8 cellular contexts compared by ENCODE assay signal in genomic region chr3:156554842-156555687, GRCh38. TPM values are rescaled to one million over a fixed set of nuclear protein-coding genes. Genes with fewer than 3 reads are reported as not detected.
DNase-seq lines count a peak whose midpoint lies in the region; TF ChIP-seq lines count a peak whose summit lies in the region.

TSS of gene SSR3 (minus strand) at chr3:156555117. CDS start at chr3:156555089, 28 bp downstream.

- H3K27ac Mint-ChIP-seq in nephron = peak within 1 kb of the TSS; percentile 75 to 98 (median 87)
- peak within 1 kb of the TSS; percentile 93 for H3K27ac Mint-ChIP-seq in stimulated activated naive CD8-positive, alpha-beta T cell treated with anti-CD3 and anti-CD28 coated beads, Interleukin-15, Interleukin-2, amounts not matched to agents 100 ng/mL and 50 ng/mL, for 24 hours

- H3K9me3 Mint-ChIP-seq in nephron = no peaks in the 10 kb centered on the region
- no peaks in the 10 kb centered on the region for H3K9me3 Mint-ChIP-seq in stimulated activated naive CD8-positive, alpha-beta T cell treated with anti-CD3 and anti-CD28 coated beads, Interleukin-15, Interleukin-2, amounts not matched to agents 100 ng/mL and 50 ng/mL, for 24 hours

- H3K27me3 ChIP-seq in HAP-1 (ENCODE audit: low read depth) (no peaks in the 10 kb centered on the region), MM.1S (replicated peaks; ENCODE audit: insufficient read depth, low read length) (no peaks in the 10 kb centered on the region)

- peak within 1 kb of the TSS; percentile 78 for H2AFZ ChIP-seq in MM.1S (ENCODE audit: low read length)

- peaks cover 26% of the 10 kb centered on the region for H3K36me3 Mint-ChIP-seq in nephron (ENCODE audit: low read depth)
- peaks cover 40% of the 10 kb centered on the region for H3K36me3 Mint-ChIP-seq in stimulated activated naive CD8-positive, alpha-beta T cell treated with anti-CD3 and anti-CD28 coated beads, Interleukin-15, Interleukin-2, amounts not matched to agents 100 ng/mL and 50 ng/mL, for 24 hours (ENCODE audit: low read depth)

- 0 out of 2 replicates have a peak, but pooled peaks cover 4% of the 10 kb centered on the region for H3F3A ChIP-seq in MM.1S (ENCODE audit: insufficient read depth, low read length)

- DNase-seq in HAP-1 (ENCODE audit: low spot score in 2 of 2) (peak; percentile 96 to 99), MM.1S (peak; percentile 100), SIG-M5 (lab: John Stamatoyannopoulos, UW) (peak; percentile 95), activated gamma-delta T cell (lab: John Stamatoyannopoulos, UW) (peak; percentile 97), fibroblast of the aortic adventitia (ENCODE audit: low read depth) (peak; percentile 100)

- peak within 1 kb of the TSS; percentile 98 to 99 (median 99) for H3K4me3 Mint-ChIP-seq in nephron
- H3K4me3 Mint-ChIP-seq in stimulated activated naive CD8-positive, alpha-beta T cell treated with anti-CD3 and anti-CD28 coated beads, Interleukin-15, Interleukin-2, amounts not matched to agents 100 ng/mL and 50 ng/mL, for 24 hours = peak within 1 kb of the TSS; percentile 95

- H3K27me3 Mint-ChIP-seq in nephron (ENCODE audit: low read depth) = no peaks in the 10 kb centered on the region
- no peaks in the 10 kb centered on the region for H3K27me3 Mint-ChIP-seq in stimulated activated naive CD8-positive, alpha-beta T cell treated with anti-CD3 and anti-CD28 coated beads, Interleukin-15, Interleukin-2, amounts not matched to agents 100 ng/mL and 50 ng/mL, for 24 hours

- H3K9me2 ChIP-seq in MM.1S (replicated peaks; ENCODE audit: insufficient read depth, low read length) = no peaks in the 10 kb centered on the region

- H3K9ac ChIP-seq in ES-I3 (ENCODE audit: low read depth, low read length) = peak within 1 kb of the TSS; percentile 87
- peak within 1 kb of the TSS; percentile 91 for H3K9ac ChIP-seq in MM.1S (ENCODE audit: low read length)

- peaks cover 49% of the 10 kb centered on the region for H3K79me2 ChIP-seq in MM.1S (ENCODE audit: low read length)

- H3K36me3 ChIP-seq in ES-I3 (ENCODE audit: insufficient read depth, low read length) (peaks cover 13% of the 10 kb centered on the region; the same call in 1 of the 2 replicates), HAP-1 (replicated peaks) (peaks cover 26% of the 10 kb centered on the region), MM.1S (replicated peaks; ENCODE audit: insufficient read depth, low read length) (peaks cover 22% of the 10 kb centered on the region; the same call in 1 of the 2 replicates)

- in situ Hi-C loops in HAP-1 (cut with MboI; ENCODE audit: low sequenced_read_pairs) = no loop called here

- H3K9me3 ChIP-seq in ES-I3 (ENCODE audit: control insufficient read depth, insufficient read depth, low read length) (no peaks in the 10 kb centered on the region), HAP-1 (no peaks in the 10 kb centered on the region), MM.1S (replicated peaks; ENCODE audit: insufficient read depth, low read length) (no peaks in the 10 kb centered on the region)

- H3K4me1 ChIP-seq in ES-I3 (ENCODE audit: insufficient read depth, low read length) (no peaks in the 10 kb centered on the region), HAP-1 (peaks cover 13% of the 10 kb centered on the region), MM.1S (ENCODE audit: low read length) (peaks cover 44% of the 10 kb centered on the region)

- peak within 1 kb of the TSS; percentile 66 for H3K27ac ChIP-seq in MM.1S (ENCODE audit: low read length)

- peak within 1 kb of the TSS; percentile 69 for H3K4me2 ChIP-seq in MM.1S (ENCODE audit: low read depth, low read length)

- no peak for TF ChIP-seq CTCF in MM.1S (IDR thresholded peaks at IDR 0.05; ENCODE audit: low read length)
- peak; percentile 51 for TF ChIP-seq CTCF in fibroblast of the aortic adventitia (IDR thresholded peaks at IDR 0.05; ENCODE audit: insufficient read depth, low read length)
- TF ChIP-seq CTCF in nephron (IDR thresholded peaks at IDR 0.05; ENCODE audit: unreplicated experiment in 3 of 3) = peak; percentile 24 to 38 (median 34)

- peaks cover 9% of the 10 kb centered on the region; the same call in 1 of the 2 replicates for H4K20me1 ChIP-seq in MM.1S (ENCODE audit: insufficient read depth, low read length)

- peak within 1 kb of the TSS; percentile 91 for H3K4me3 ChIP-seq in HAP-1
- H3K4me3 ChIP-seq in MM.1S (ENCODE audit: low read length) = peak within 1 kb of the TSS; percentile 89
- H3K4me3 ChIP-seq in fibroblast of the aortic adventitia (ENCODE audit: low read depth, low read length) = peak within 1 kb of the TSS; percentile 88

- peaks cover 71% of the 10 kb centered on the region for H3K4me1 Mint-ChIP-seq in nephron
- peaks cover 50% of the 10 kb centered on the region for H3K4me1 Mint-ChIP-seq in stimulated activated naive CD8-positive, alpha-beta T cell treated with anti-CD3 and anti-CD28 coated beads, Interleukin-15, Interleukin-2, amounts not matched to agents 100 ng/mL and 50 ng/mL, for 24 hours (ENCODE audit: low read depth)

RNA-seq across cellular contexts. Expression of gene SSR3, which starts in this region (rescaled TPM):
- 179 and 420 TPM in 2 replicates for total RNA-seq in fibroblast of the aortic adventitia (ENCODE audit: low replicate concordance)

Comparison
In these comparisons a context has a peak if more than half of its experiments do, and no peak if none do; other contexts are left out.
1. Peak in every context shown above with its lines: DNase-seq, H3K4me3 ChIP-seq and H3K27ac ChIP-seq.